ENCODE assay signal across 28 cellular contexts in the genomic region with DNA sequence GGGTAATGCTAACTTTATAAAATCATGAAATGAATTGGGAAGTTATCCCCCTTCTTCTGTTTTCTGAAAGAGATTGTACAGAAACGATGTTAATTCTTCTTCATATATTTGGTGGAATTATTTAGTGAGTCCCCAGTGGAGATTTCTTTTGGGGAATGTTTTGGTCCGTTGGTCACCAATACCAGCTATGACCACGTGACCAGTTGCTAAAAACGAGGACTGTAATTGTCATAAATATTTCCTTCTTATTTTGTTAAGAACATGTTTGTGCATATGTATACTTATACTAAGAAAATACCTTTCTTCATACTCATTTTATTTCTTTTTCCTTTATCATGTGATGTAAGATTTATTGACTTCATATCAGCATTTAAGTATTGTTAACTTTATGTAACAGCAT. TPM values are rescaled to one million over a fixed set of nuclear protein-coding genes. Genes with fewer than 3 reads are reported as not detected.
"Had no signal": no experiment of that assay in that cellular context is flagged by ENCODE, and none has a peak within 500 bp of the region (broad histone marks: within the 10 kb centered on the region; RNA-seq: fewer than 3 reads in every experiment).

No MANE protein-coding gene starts in this region.

- H3K4me1 ChIP-seq: testis, thyroid gland, tibial artery, upper lobe of right lung, uterus, vagina had no signal

- H3K9me3 ChIP-seq: stomach, suprapubic skin, testis, thoracic aorta, thyroid gland, tibial artery, tibial nerve, transverse colon, upper lobe of left lung, upper lobe of right lung, uterus, vagina had no signal

- DNase-seq: stimulated activated CD4-positive, alpha-beta T cell treated with anti-CD3 and anti-CD28 coated beads, Interleukin-2, amount 100 ng/mL, for 48 hours; stimulated activated CD4-positive, alpha-beta T cell treated with anti-CD3 and anti-CD28 coated beads, Interleukin-4, amount 100 ng/mL, for 1 hour; stimulated activated CD4-positive, alpha-beta T cell treated with anti-CD3 and anti-CD28 coated beads, Interleukin-4, amount 100 ng/mL, for 24 hours; stimulated activated CD4-positive, alpha-beta T cell treated with anti-CD3 and anti-CD28 coated beads, Interleukin-4, amount 100 ng/mL, for 4 hours; stimulated activated CD8-positive, alpha-beta memory T cell treated with anti-CD3 and anti-CD28 coated beads, Interleukin-4, amount 100 ng/mL, for 48 hours; stimulated activated naive B cell treated with anti-CD40 and anti-IgM and Interleukin-4, amounts not matched to agents 10 μg/mL and 1 μg/mL and 100 μg/mL, for 72 hours; stimulated activated naive CD4-positive, alpha-beta T cell; stimulated activated naive CD4-positive, alpha-beta T cell treated with Interleukin-2 at 50 U/mL for 16 hours; stimulated activated naive CD8-positive, alpha-beta T cell treated with anti-CD3 and anti-CD28 coated beads, Interleukin-15, amount 100 ng/mL, for 72 hours; stimulated activated naive CD8-positive, alpha-beta T cell treated with anti-CD3 and anti-CD28 coated beads, Interleukin-15, Interleukin-2, amounts not matched to agents 100 U/mL and 50 U/mL, for 24 hours; stomach; substantia nigra; testis; thyroid gland; tibial artery; transverse colon; trophoblast cell; upper lobe of left lung; upper lobe of right lung; uterus had no signal

- H3K4me3 ChIP-seq: stomach, suprapubic skin, testis, thoracic aorta, thyroid gland, tibial artery, tibial nerve, transverse colon, upper lobe of left lung, upper lobe of right lung, uterus, vagina had no signal

- H3K27ac ChIP-seq: stomach, suprapubic skin, testis, thoracic aorta, thyroid gland, tibial artery, tibial nerve, transverse colon, upper lobe of left lung, upper lobe of right lung, uterus, vagina had no signal

- H3K27me3 ChIP-seq: testis, thyroid gland, upper lobe of left lung, uterus, vagina had no signal

- ATAC-seq: stimulated activated effector memory CD8-positive, alpha-beta T cell treated with anti-CD3 and anti-CD28 coated beads, Interleukin-12 subunit alpha, Interleukin-12 subunit beta, amount 100 ng/mL, for 72 hours; stimulated activated memory B cell treated with anti-CD40 and anti-IgM and Interleukin-4, amounts not matched to agents 10 μg/mL and 1 μg/mL and 100 μg/mL, for 72 hours; stimulated activated naive B cell treated with anti-CD40 and anti-IgM and Interleukin-4, amounts not matched to agents 10 μg/mL and 1 μg/mL and 100 μg/mL, for 72 hours; stimulated activated naive CD8-positive, alpha-beta T cell treated with anti-CD3 and anti-CD28 coated beads, Interleukin-15, amount 100 ng/mL, for 72 hours; stimulated activated naive CD8-positive, alpha-beta T cell treated with anti-CD3 and anti-CD28 coated beads, Interleukin-15, Interleukin-2, amounts not matched to agents 100 U/mL and 50 U/mL, for 24 hours; upper lobe of right lung had no signal

- FAIRE-seq: urothelium cell line had no signal

- H3K36me3 ChIP-seq: stomach, suprapubic skin, thoracic aorta, thyroid gland, tibial artery, tibial nerve, transverse colon, upper lobe of left lung, upper lobe of right lung, uterus, vagina had no signal

RNA-seq across cellular contexts. Expression of gene DYNLRB2, which starts 10.3 kb away (rescaled TPM):
- total RNA-seq: stomach, subcutaneous adipose tissue, thoracic aorta, transverse colon, upper lobe of right lung, vagina had no signal
